8 cellular contexts compared by ENCODE assay signal in genomic region chr13:19864018-19864338, GRCh38. TPM values are rescaled to one million over a fixed set of nuclear protein-coding genes. Genes with fewer than 3 reads are reported as not detected.
A peak's percentile ranks its signal among the peaks of the same experiment; 100 is the strongest.
DNase-seq lines count a peak whose midpoint lies in the region; ATAC-seq lines count a peak whose summit lies in the region.

No MANE protein-coding gene starts in this region.

- peak overlapping the region; percentile 91 for H3K27ac ChIP-seq in ACC112 (ENCODE audit: low read depth, low read length)
- H3K27ac ChIP-seq in esophagus (ENCODE audit: low read depth in 2 of 2, low read length in 1 of 2) = peak overlapping the region; percentile 98 to 100
- H3K27ac ChIP-seq in naive thymus-derived CD4-positive, alpha-beta T cell (ENCODE audit: low read depth, low read length) = peak overlapping the region; percentile 84
- H3K27ac ChIP-seq in temporal lobe (ENCODE audit: low read depth, low read length) = peak overlapping the region; percentile 94

- POLR2A ChIA-PET in naive thymus-derived CD4-positive, alpha-beta T cell (lab: Charles Lee) = interaction anchor here (0.5 to 5.6 kb wide), 16 partner anchors 10 to 1740 kb away, joined by 3 to 48 read pairs (median 4); partner anchors contain the start of genes MICU2, MPHOSPH8, PSPC1 and ZMYM2

- peaks cover 0 to 17% (median 4%) of the 10 kb centered on the region in 5 donors for H3K36me3 Mint-ChIP-seq in naive thymus-derived CD4-positive, alpha-beta T cell

- H2AFZ ChIP-seq in ACC112 (ENCODE audit: low read length, unreplicated experiment) = peak overlapping the region; percentile 90

- intact Hi-C loops in naive thymus-derived CD4-positive, alpha-beta T cell (cut with micrococcal nuclease) = loop anchor here (1.0 to 10.0 kb wide), 11 partner anchors 37 to 1738 kb away; partner anchors contain the start of genes IFT88 (in 2 of the 2), MICU2 (in 2 of the 2) and MPHOSPH8 (in 2 of the 2)

- peaks cover 26% of the 10 kb centered on the region for H3K79me2 ChIP-seq in ACC112 (ENCODE audit: control insufficient read depth, insufficient read depth, low read length, unreplicated experiment)

- 0 to 1% methylated on average over 24 to 28 of the region's 28 CpGs for WGBS in esophagus, 2 donors

- H3K4me3 ChIP-seq in ACC112 (ENCODE audit: low read depth, low read length) (peak overlapping the region; percentile 80), esophagus (ENCODE audit: low read depth in 1 of 2, low read length in 2 of 2) (peak overlapping the region; percentile 73 to 85)
- H3K4me3 ChIP-seq in naive thymus-derived CD4-positive, alpha-beta T cell (ENCODE audit: low read length) = peak overlapping the region; percentile 80

- peaks cover 12 to 38% (median 32%) of the 10 kb centered on the region in 7 donors for H3K4me1 Mint-ChIP-seq in naive thymus-derived CD4-positive, alpha-beta T cell

- peaks cover 16% of the 10 kb centered on the region for H3K4me1 ChIP-seq in ACC112 (ENCODE audit: control insufficient read depth, insufficient read depth, low read length, unreplicated experiment)
- H3K4me1 ChIP-seq in esophagus (ENCODE audit: control insufficient read depth in 2 of 2, insufficient read depth in 2 of 2, low read length in 1 of 2) = no peaks in the 10 kb centered on the region
- H3K4me1 ChIP-seq in naive thymus-derived CD4-positive, alpha-beta T cell (ENCODE audit: control insufficient read depth in 2 of 2, insufficient read depth in 2 of 2, low read length in 2 of 2) = peaks cover 22 to 23% of the 10 kb centered on the region in 2 donors

- H3K27me3 Mint-ChIP-seq in naive thymus-derived CD4-positive, alpha-beta T cell = no peaks in the 10 kb centered on the region

- DNase-seq in NCI-H526 (lab: John Stamatoyannopoulos, UW) = peak; percentile 69 to 88
- DNase-seq in activated CD8-positive, alpha-beta memory T cell treated with anti-CD3 and anti-CD28 coated beads for 4 hours (ENCODE audit: low read depth in 2 of 2) = peak; percentile 20 to 22
- DNase-seq in naive thymus-derived CD4-positive, alpha-beta T cell = peak in 2 of 9 donors; percentile 44 to 57

- peak overlapping the region; percentile 90 to 97 (median 95) for H3K27ac Mint-ChIP-seq in naive thymus-derived CD4-positive, alpha-beta T cell

- H3K9me3 ChIP-seq in esophagus (ENCODE audit: control insufficient read depth in 2 of 2, insufficient read depth in 1 of 2, low read depth in 1 of 2, low read length in 1 of 2) = no peaks in the 10 kb centered on the region
- H3K9me3 ChIP-seq in naive thymus-derived CD4-positive, alpha-beta T cell (ENCODE audit: control insufficient read depth in 2 of 3, low read length in 3 of 3) = no peaks in the 10 kb centered on the region

- CTCF ChIA-PET in naive thymus-derived CD4-positive, alpha-beta T cell (lab: Charles Lee) = interaction anchor here (0.6 to 0.7 kb wide), 3 partner anchors 94 to 231 kb away, joined by 3 read pairs; no protein-coding TSS in a partner anchor

- peaks cover 0 to 3% (median 0%) of the 10 kb centered on the region in 11 donors for H3K9me3 Mint-ChIP-seq in naive thymus-derived CD4-positive, alpha-beta T cell

- H3K4me3 Mint-ChIP-seq in naive thymus-derived CD4-positive, alpha-beta T cell = peak overlapping the region; percentile 85 to 98 (median 93)

- H3K27me3 ChIP-seq in ACC112 (ENCODE audit: insufficient read depth, low read length) (no peaks in the 10 kb centered on the region), esophagus (ENCODE audit: control insufficient read depth in 1 of 2, insufficient read depth in 2 of 2, low read length in 2 of 2) (no peaks in the 10 kb centered on the region)
- H3K27me3 ChIP-seq in naive thymus-derived CD4-positive, alpha-beta T cell (ENCODE audit: control insufficient read depth in 2 of 2, insufficient read depth in 2 of 2, low read length in 2 of 2) = no peaks in the 10 kb centered on the region

- ATAC-seq in GM18508 (IDR thresholded peaks at IDR 0.05; ENCODE audit: insufficient read depth, unreplicated experiment) (peak; percentile 7), HG02943 (IDR thresholded peaks at IDR 0.05; ENCODE audit: low read depth, unreplicated experiment) (peak; percentile 40)
- ATAC-seq in naive thymus-derived CD4-positive, alpha-beta T cell = peak; percentile 17

- H3K36me3 ChIP-seq in ACC112 (ENCODE audit: insufficient read depth, low read length) (no peaks in the 10 kb centered on the region), esophagus (ENCODE audit: control insufficient read depth in 2 of 2, insufficient read depth in 2 of 2, low read length in 1 of 2) (no peaks in the 10 kb centered on the region)
- H3K36me3 ChIP-seq in naive thymus-derived CD4-positive, alpha-beta T cell (ENCODE audit: control insufficient read depth in 2 of 3, insufficient read depth in 3 of 3, low read length in 3 of 3) = peaks cover 0 to 10% (median 0%) of the 10 kb centered on the region in 3 experiments

RNA-seq across cellular contexts. Expression of gene ZMYM5, which starts 0.5 kb away (rescaled TPM):
- 1 to 10 TPM; 7.8 to 8.6 TPM for polyA plus RNA-seq in esophagus
- total RNA-seq in naive thymus-derived CD4-positive, alpha-beta T cell = 10 to 100 TPM; 17.5 to 25.6 (median 24.7) TPM
- polyA plus RNA-seq in naive thymus-derived CD4-positive, alpha-beta T cell = 10 to 100 TPM; 21.1 to 29.9 TPM
- 20.9 TPM for total RNA-seq in temporal lobe
